ENCODE assay signal across 8 cellular contexts in genomic region chr2:71276311-71277158, GRCh38.
DNase-seq lines count a peak whose midpoint lies in the region; ATAC-seq and TF ChIP-seq lines count a peak whose summit lies in the region.

No MANE protein-coding gene starts in this region.

- peak; percentile 97 for ATAC-seq in GM19043 (IDR thresholded peaks at IDR 0.05; ENCODE audit: low read depth, unreplicated experiment)
- peak; percentile 99 for ATAC-seq in HG03342 (IDR thresholded peaks at IDR 0.05; ENCODE audit: unreplicated experiment)

- peak overlapping the region; percentile 77 for H3K4me3 ChIP-seq in AG10803 (ENCODE audit: low read length)

- TF ChIP-seq CTCF in AG10803 (conservative IDR thresholded peaks at IDR 0.05; ENCODE audit: low read length), result peak; percentile 19; the same call in 1 of the 2 replicates

- DNase-seq in AG10803 (ENCODE audit: low read depth) (peak; percentile 77), NCI-H526 treated with DMSO at 0.1 percent for 48 hours (lab: John Stamatoyannopoulos, UW) (peak; percentile 37), medulla oblongata (ENCODE audit: extremely low spot score) (peak; percentile 93)
- DNase-seq in activated CD8-positive, alpha-beta memory T cell treated with anti-CD3 and anti-CD28 coated beads for 24 hours, result peak; percentile 95
- DNase-seq in effector CD4-positive, alpha-beta T cell, result peak; percentile 61
- DNase-seq in stimulated activated CD4-positive, alpha-beta T cell treated with anti-CD3 and anti-CD28 coated beads, TNF-alpha, amount 100 ng/mL, for 1 hour (ENCODE audit: low read depth in 3 of 3, low spot score in 1 of 3), result peak; percentile 51 to 84 (median 62)

Comparison
In these comparisons a context has a peak if more than half of its experiments do, and no peak if none do; other contexts are left out.
1. Peak in every context shown above with its lines: DNase-seq, ATAC-seq and H3K4me3 ChIP-seq.
2. DNase-seq: peak in every context shown above with its lines; median percentile 95 in activated CD8-positive, alpha-beta memory T cell treated with anti-CD3 and anti-CD28 coated beads for 24 hours; 93 in medulla oblongata; 77 in AG10803; 62 in stimulated activated CD4-positive, alpha-beta T cell treated with anti-CD3 and anti-CD28 coated beads, TNF-alpha, amount 100 ng/mL, for 1 hour; 61 in effector CD4-positive, alpha-beta T cell; 37 in NCI-H526 treated with DMSO at 0.1 percent for 48 hours.